2 cellular contexts compared by ENCODE assay signal in genomic region chr7:157116762-157117161, GRCh38.
TF ChIP-seq lines count a peak whose summit lies in the region.

No MANE protein-coding gene starts in this region.

TF ChIP-seq in HepG2, 621 proteins besides CTCF, POLR2A, EP300 and RAD21:
- TF ChIP-seq CREB1 (IDR thresholded peaks at IDR 0.05) (0 out of 2 replicates have a peak, but pooled peaks have one; percentile 20), CREB1 (CRISPR knock-in tag; IDR thresholded peaks at IDR 0.05) (no peak), FOSL2 (CRISPR knock-in tag; IDR thresholded peaks at IDR 0.05) (peak; percentile 27; the same call in 1 of the 2 replicates), ZNF33B (CRISPR knock-in tag; IDR thresholded peaks at IDR 0.05) (no peak)
TF ChIP-seq in HepG2: peak in this region for 2.

TF ChIP-seq in WTC11, 78 proteins besides CTCF, POLR2A, EP300 and RAD21:
- TF ChIP-seq, protein P1, sequence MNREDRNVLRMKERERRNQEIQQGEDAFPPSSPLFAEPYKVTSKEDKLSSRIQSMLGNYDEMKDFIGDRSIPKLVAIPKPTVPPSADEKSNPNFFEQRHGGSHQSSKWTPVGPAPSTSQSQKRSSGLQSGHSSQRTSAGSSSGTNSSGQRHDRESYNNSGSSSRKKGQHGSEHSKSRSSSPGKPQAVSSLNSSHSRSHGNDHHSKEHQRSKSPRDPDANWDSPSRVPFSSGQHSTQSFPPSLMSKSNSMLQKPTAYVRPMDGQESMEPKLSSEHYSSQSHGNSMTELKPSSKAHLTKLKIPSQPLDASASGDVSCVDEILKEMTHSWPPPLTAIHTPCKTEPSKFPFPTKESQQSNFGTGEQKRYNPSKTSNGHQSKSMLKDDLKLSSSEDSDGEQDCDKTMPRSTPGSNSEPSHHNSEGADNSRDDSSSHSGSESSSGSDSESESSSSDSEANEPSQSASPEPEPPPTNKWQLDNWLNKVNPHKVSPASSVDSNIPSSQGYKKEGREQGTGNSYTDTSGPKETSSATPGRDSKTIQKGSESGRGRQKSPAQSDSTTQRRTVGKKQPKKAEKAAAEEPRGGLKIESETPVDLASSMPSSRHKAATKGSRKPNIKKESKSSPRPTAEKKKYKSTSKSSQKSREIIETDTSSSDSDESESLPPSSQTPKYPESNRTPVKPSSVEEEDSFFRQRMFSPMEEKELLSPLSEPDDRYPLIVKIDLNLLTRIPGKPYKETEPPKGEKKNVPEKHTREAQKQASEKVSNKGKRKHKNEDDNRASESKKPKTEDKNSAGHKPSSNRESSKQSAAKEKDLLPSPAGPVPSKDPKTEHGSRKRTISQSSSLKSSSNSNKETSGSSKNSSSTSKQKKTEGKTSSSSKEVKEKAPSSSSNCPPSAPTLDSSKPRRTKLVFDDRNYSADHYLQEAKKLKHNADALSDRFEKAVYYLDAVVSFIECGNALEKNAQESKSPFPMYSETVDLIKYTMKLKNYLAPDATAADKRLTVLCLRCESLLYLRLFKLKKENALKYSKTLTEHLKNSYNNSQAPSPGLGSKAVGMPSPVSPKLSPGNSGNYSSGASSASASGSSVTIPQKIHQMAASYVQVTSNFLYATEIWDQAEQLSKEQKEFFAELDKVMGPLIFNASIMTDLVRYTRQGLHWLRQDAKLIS (CRISPR knock-in tag; IDR thresholded peaks at IDR 0.05; ENCODE audit: borderline replicate concordance) = no peak
- no peak for TF ChIP-seq ETV6 (CRISPR knock-in tag; IDR thresholded peaks at IDR 0.05)
- no peak for TF ChIP-seq FOXP4 (CRISPR knock-in tag; IDR thresholded peaks at IDR 0.05)
- TF ChIP-seq, protein P2, sequence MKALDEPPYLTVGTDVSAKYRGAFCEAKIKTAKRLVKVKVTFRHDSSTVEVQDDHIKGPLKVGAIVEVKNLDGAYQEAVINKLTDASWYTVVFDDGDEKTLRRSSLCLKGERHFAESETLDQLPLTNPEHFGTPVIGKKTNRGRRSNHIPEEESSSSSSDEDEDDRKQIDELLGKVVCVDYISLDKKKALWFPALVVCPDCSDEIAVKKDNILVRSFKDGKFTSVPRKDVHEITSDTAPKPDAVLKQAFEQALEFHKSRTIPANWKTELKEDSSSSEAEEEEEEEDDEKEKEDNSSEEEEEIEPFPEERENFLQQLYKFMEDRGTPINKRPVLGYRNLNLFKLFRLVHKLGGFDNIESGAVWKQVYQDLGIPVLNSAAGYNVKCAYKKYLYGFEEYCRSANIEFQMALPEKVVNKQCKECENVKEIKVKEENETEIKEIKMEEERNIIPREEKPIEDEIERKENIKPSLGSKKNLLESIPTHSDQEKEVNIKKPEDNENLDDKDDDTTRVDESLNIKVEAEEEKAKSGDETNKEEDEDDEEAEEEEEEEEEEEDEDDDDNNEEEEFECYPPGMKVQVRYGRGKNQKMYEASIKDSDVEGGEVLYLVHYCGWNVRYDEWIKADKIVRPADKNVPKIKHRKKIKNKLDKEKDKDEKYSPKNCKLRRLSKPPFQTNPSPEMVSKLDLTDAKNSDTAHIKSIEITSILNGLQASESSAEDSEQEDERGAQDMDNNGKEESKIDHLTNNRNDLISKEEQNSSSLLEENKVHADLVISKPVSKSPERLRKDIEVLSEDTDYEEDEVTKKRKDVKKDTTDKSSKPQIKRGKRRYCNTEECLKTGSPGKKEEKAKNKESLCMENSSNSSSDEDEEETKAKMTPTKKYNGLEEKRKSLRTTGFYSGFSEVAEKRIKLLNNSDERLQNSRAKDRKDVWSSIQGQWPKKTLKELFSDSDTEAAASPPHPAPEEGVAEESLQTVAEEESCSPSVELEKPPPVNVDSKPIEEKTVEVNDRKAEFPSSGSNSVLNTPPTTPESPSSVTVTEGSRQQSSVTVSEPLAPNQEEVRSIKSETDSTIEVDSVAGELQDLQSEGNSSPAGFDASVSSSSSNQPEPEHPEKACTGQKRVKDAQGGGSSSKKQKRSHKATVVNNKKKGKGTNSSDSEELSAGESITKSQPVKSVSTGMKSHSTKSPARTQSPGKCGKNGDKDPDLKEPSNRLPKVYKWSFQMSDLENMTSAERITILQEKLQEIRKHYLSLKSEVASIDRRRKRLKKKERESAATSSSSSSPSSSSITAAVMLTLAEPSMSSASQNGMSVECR (CRISPR knock-in tag; IDR thresholded peaks at IDR 0.05; ENCODE audit: borderline replicate concordance) = no peak
- no peak for TF ChIP-seq ZBTB43 (CRISPR knock-in tag; IDR thresholded peaks at IDR 0.05)
- no peak for TF ChIP-seq EMX1 (CRISPR knock-in tag; IDR thresholded peaks at IDR 0.05)
- TF ChIP-seq IRF2 (CRISPR knock-in tag; IDR thresholded peaks at IDR 0.05; ENCODE audit: borderline replicate concordance, low read depth) = no peak
- no peak for TF ChIP-seq ZNF396 (CRISPR knock-in tag; IDR thresholded peaks at IDR 0.05; ENCODE audit: borderline replicate concordance)
- TF ChIP-seq SMAD4 (CRISPR knock-in tag; IDR thresholded peaks at IDR 0.05) = no peak
- TF ChIP-seq ATF1 (CRISPR knock-in tag; IDR thresholded peaks at IDR 0.05) = no peak
- TF ChIP-seq, protein P3, sequence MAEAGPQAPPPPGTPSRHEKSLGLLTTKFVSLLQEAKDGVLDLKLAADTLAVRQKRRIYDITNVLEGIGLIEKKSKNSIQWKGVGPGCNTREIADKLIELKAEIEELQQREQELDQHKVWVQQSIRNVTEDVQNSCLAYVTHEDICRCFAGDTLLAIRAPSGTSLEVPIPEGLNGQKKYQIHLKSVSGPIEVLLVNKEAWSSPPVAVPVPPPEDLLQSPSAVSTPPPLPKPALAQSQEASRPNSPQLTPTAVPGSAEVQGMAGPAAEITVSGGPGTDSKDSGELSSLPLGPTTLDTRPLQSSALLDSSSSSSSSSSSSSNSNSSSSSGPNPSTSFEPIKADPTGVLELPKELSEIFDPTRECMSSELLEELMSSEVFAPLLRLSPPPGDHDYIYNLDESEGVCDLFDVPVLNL (CRISPR knock-in tag; IDR thresholded peaks at IDR 0.05; ENCODE audit: borderline replicate concordance, low read depth) = no peak
- no peak for TF ChIP-seq ESRRA (CRISPR knock-in tag; IDR thresholded peaks at IDR 0.05; ENCODE audit: borderline replicate concordance)
- TF ChIP-seq FOXP1 (CRISPR knock-in tag; IDR thresholded peaks at IDR 0.05; ENCODE audit: borderline replicate concordance) = no peak
- no peak for TF ChIP-seq RORB (CRISPR knock-in tag; IDR thresholded peaks at IDR 0.05)
- no peak for TF ChIP-seq ZNF317 (CRISPR knock-in tag; IDR thresholded peaks at IDR 0.05; ENCODE audit: borderline replicate concordance, low read depth)
